In the genomic region with DNA sequence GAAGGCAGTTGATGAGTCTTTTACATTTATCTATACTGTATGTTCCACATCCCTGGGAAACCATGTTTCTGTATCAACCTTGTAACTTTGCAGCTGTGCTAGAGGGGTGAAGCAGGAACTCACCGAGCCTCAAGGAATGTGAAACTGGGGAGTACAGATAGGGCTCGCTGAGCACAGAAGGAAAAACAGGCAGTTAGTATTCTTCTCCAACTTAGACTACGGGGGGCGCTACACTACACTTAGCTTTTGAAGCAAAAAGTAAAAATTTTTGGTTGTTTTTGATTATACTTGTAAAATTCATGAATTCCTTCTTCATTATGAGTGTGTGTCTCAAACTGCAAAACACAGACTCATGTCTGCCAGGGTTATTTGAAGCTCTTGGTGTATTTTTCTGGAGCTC, we compare ENCODE assay signal across 1 cellular context.
TF ChIP-seq lines count a peak whose summit lies in the region.

No MANE protein-coding gene starts in this region.

TF ChIP-seq in HCT116, 20 proteins besides CTCF, POLR2A, EP300 and RAD21:
- TF ChIP-seq SRF (IDR thresholded peaks at IDR 0.05; ENCODE audit: low read depth): no peak
- no peak for TF ChIP-seq EZH2phosphoT487 (IDR thresholded peaks at IDR 0.05; ENCODE audit: borderline replicate concordance)
- no peak for TF ChIP-seq EZH2 (IDR thresholded peaks at IDR 0.05)
